ENCODE assay signal across 9 cellular contexts in the genomic region with DNA sequence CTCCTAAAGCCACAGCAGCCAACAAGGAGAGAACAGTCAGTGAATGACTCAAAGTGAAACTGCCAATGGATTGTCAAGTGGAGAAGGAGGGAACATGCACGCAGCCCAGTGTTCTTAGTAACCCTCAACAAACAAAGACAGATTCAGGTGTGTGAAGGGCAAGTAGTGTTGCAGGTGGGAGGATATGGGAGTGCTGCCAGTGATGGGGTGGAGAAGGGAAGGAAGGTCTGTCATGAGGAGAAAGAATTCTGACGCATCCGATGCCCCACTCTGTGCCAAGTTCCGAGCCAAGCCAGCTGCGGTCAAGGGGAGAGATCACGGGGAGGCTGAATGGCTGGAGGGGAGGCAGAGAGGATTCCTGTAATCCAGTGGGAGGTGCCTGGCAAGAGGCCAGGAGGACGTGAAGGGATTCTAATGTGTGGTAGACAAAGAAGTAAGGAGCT. TPM values are rescaled to one million over a fixed set of nuclear protein-coding genes. Genes with fewer than 3 reads are reported as not detected.
DNase-seq lines count a peak whose midpoint lies in the region; TF ChIP-seq lines count a peak whose summit lies in the region.
"Had no signal": no experiment of that assay in that cellular context is flagged by ENCODE, and none has a peak within 500 bp of the region (broad histone marks: within the 10 kb centered on the region; RNA-seq: fewer than 3 reads in every experiment).

No MANE protein-coding gene starts in this region.

- no peaks in the 10 kb centered on the region for H3K9me3 Mint-ChIP-seq in Calu3 (ENCODE audit: low read depth, unreplicated experiment)
- H3K9me3 Mint-ChIP-seq in dendritic cell treated with granulocyte-macrophage colony-stimulating factor and Interleukin-4, amounts not matched to agents 40 ng/mL and 50 ng/mL, for 4 days = no peaks in the 10 kb centered on the region
- H3K9me3 Mint-ChIP-seq: activated CD4-positive, alpha-beta memory T cell treated with anti-CD3 and anti-CD28 coated beads for 36 hours had no signal

- no peak for TF ChIP-seq CTCF in Calu3 (IDR thresholded peaks at IDR 0.05; ENCODE audit: unreplicated experiment)

- DNase-seq in Calu3 = peak; percentile 88
- DNase-seq in NCI-H226 = peak; percentile 100
- peak; percentile 51 for DNase-seq in mucosa of gallbladder (ENCODE audit: low spot score)
- no peak for DNase-seq in D341Med (ENCODE audit: low spot score)
- no peak for DNase-seq in RPMI8226
- DNase-seq in NCI-H146 (lab: John Stamatoyannopoulos, UW) = no peak
- DNase-seq in SW 1271 (lab: John Stamatoyannopoulos, UW) = no peak
- DNase-seq: activated CD4-positive, alpha-beta memory T cell treated with anti-CD3 and anti-CD28 coated beads for 36 hours had no signal

- peaks cover 30% of the 10 kb centered on the region for H3K36me3 Mint-ChIP-seq in Calu3 (ENCODE audit: insufficient read depth, unreplicated experiment)
- peaks cover 46% of the 10 kb centered on the region for H3K36me3 Mint-ChIP-seq in dendritic cell treated with granulocyte-macrophage colony-stimulating factor and Interleukin-4, amounts not matched to agents 40 ng/mL and 50 ng/mL, for 4 days (ENCODE audit: low read depth)

- intact Hi-C loops in Calu3 (cut with micrococcal nuclease; ENCODE audit: unreplicated experiment) = no loop called here
- intact Hi-C loops in dendritic cell treated with granulocyte-macrophage colony-stimulating factor and Interleukin-4, amounts not matched to agents 40 ng/mL and 50 ng/mL, for 4 days (cut with micrococcal nuclease) = no loop called here

- peak overlapping the region; percentile 88 for H3K27ac Mint-ChIP-seq in Calu3 (ENCODE audit: unreplicated experiment)
- peak overlapping the region; percentile 0 for H3K27ac Mint-ChIP-seq in dendritic cell treated with granulocyte-macrophage colony-stimulating factor and Interleukin-4, amounts not matched to agents 40 ng/mL and 50 ng/mL, for 4 days
- H3K27ac Mint-ChIP-seq: activated CD4-positive, alpha-beta memory T cell treated with anti-CD3 and anti-CD28 coated beads for 36 hours had no signal

- CTCF ChIA-PET in Calu3 (lab: Charles Lee) = interaction anchor here (0.6 to 1.2 kb wide), 6 partner anchors 9 to 104 kb away, joined by 3 to 7 read pairs (median 4); no protein-coding TSS in a partner anchor

- no TSS peak for BruUV-seq in Calu3 (replicated peaks; lab: Mats Ljungman, UMichigan)

- H3K4me1 Mint-ChIP-seq in Calu3 (ENCODE audit: low read depth, unreplicated experiment) = peaks cover 78% of the 10 kb centered on the region
- peaks cover 32% of the 10 kb centered on the region for H3K4me1 Mint-ChIP-seq in dendritic cell treated with granulocyte-macrophage colony-stimulating factor and Interleukin-4, amounts not matched to agents 40 ng/mL and 50 ng/mL, for 4 days (ENCODE audit: low read depth)

- peak overlapping the region; percentile 47 for H3K4me3 Mint-ChIP-seq in Calu3 (ENCODE audit: low read depth, unreplicated experiment)
- no peak overlapping the region for H3K4me3 Mint-ChIP-seq in dendritic cell treated with granulocyte-macrophage colony-stimulating factor and Interleukin-4, amounts not matched to agents 40 ng/mL and 50 ng/mL, for 4 days
- H3K4me3 Mint-ChIP-seq: activated CD4-positive, alpha-beta memory T cell treated with anti-CD3 and anti-CD28 coated beads for 36 hours had no signal

- no peaks in the 10 kb centered on the region for H3K27me3 Mint-ChIP-seq in Calu3 (ENCODE audit: unreplicated experiment)
- H3K27me3 Mint-ChIP-seq in dendritic cell treated with granulocyte-macrophage colony-stimulating factor and Interleukin-4, amounts not matched to agents 40 ng/mL and 50 ng/mL, for 4 days = no peaks in the 10 kb centered on the region
- H3K27me3 Mint-ChIP-seq: activated CD4-positive, alpha-beta memory T cell treated with anti-CD3 and anti-CD28 coated beads for 36 hours had no signal

RNA-seq across cellular contexts. Expression of gene CAST, which starts 56.5 kb away (rescaled TPM):
- total RNA-seq in Calu3 (2022) (342 and 395 TPM in 2 replicates), mucosa of gallbladder (173 TPM)

Comparison
In these comparisons a context has a peak if more than half of its experiments do, and no peak if none do; other contexts are left out.
1. DNase-seq: peak in Calu3 (single experiment), NCI-H226 (single experiment) and mucosa of gallbladder (single experiment); none in D341Med (single experiment), RPMI8226 (single experiment), NCI-H146 (single experiment) and SW 1271 (0 of 2).